20 cellular contexts compared by ENCODE assay signal in genomic region chr12:4323400-4323799, GRCh38. TPM values are rescaled to one million over a fixed set of nuclear protein-coding genes. Genes with fewer than 3 reads are reported as not detected.
DNase-seq lines count a peak whose midpoint lies in the region; ATAC-seq, FAIRE-seq and TF ChIP-seq lines count a peak whose summit lies in the region.
"Had no signal": no experiment of that assay in that cellular context is flagged by ENCODE, and none has a peak within 500 bp of the region (broad histone marks: within the 10 kb centered on the region; RNA-seq: fewer than 3 reads in every experiment).

No MANE protein-coding gene starts in this region.

- TF ChIP-seq POLR2A in HepG2 (IDR thresholded peaks at IDR 0.05; ENCODE audit: insufficient read depth in 1 of 2, low read depth in 2 of 2, low read length in 2 of 2): no peak

- BruUV-seq in HepG2 (replicated peaks; lab: Mats Ljungman, UMichigan): no TSS peak

- no peaks in the 10 kb centered on the region for H3K27me3 Mint-ChIP-seq in memory B cell

- peaks cover 19 to 68% (median 29%) of the 10 kb centered on the region in 10 experiments for H3K4me1 ChIP-seq in BLaER1 treated with 17β-estradiol and CSF1 and Interleukin-3, amounts not matched to agents 10 nM and 100 nM
- H3K4me1 ChIP-seq in HepG2 (ENCODE audit: insufficient read depth, low read length): peaks cover 25% of the 10 kb centered on the region
- H3K4me1 ChIP-seq: prostate gland had no signal

- no peaks in the 10 kb centered on the region for H3K9me3 Mint-ChIP-seq in memory B cell
- H3K9me3 Mint-ChIP-seq: CD8-positive, alpha-beta T cell had no signal

- no peak for TF ChIP-seq EP300 in HepG2 (IDR thresholded peaks at IDR 0.05; ENCODE audit: low read depth in 2 of 2, low read length in 2 of 2)
- TF ChIP-seq EP300 in HepG2 (CRISPR knock-in tag; IDR thresholded peaks at IDR 0.05; ENCODE audit: borderline replicate concordance): no peak

- peaks cover 2% of the 10 kb centered on the region for H3K36me3 Mint-ChIP-seq in memory B cell

- H3K9me3 ChIP-seq in BLaER1 treated with 17β-estradiol and CSF1 and Interleukin-3, amounts not matched to agents 10 nM and 100 nM (replicated peaks in 1 of 11): no peaks in the 10 kb centered on the region
- H3K9me3 ChIP-seq in HepG2 (ENCODE audit: low read length): no peaks in the 10 kb centered on the region
- H3K9me3 ChIP-seq: esophagus muscularis mucosa, heart right ventricle, prostate gland, thyroid gland had no signal

- DNase-seq in GM06990 (ENCODE audit: extremely low read depth, insufficient read length) (no peak), SK-MEL-5 (ENCODE audit: low read depth, low spot score) (peak; percentile 37), memory B cell (ENCODE audit: low spot score in 2 of 2) (no peak), islet precursor cell (no peak), HepG2 (ENCODE audit: low spot score) (no peak), D721Med (ENCODE audit: insufficient read length, low spot score) (no peak)
- DNase-seq in central memory CD4-positive, alpha-beta T cell: no peak
- DNase-seq: activated CD8-positive, alpha-beta memory T cell treated with anti-CD3 and anti-CD28 coated beads, Interleukin-2, amount 50 U/mL, for 4 hours; amniotic stem cell; CD8-positive, alpha-beta T cell; cortex of kidney; heart right ventricle; NCI-H1092; thyroid gland had no signal

- POLR2A ChIA-PET in HepG2 (lab: Yijun Ruan, JAX): no interaction called here

- no peaks in the 10 kb centered on the region for H3K27me3 ChIP-seq in BLaER1 treated with 17β-estradiol and CSF1 and Interleukin-3, amounts not matched to agents 10 nM and 100 nM
- H3K27me3 ChIP-seq in GM06990 (replicated peaks; ENCODE audit: control insufficient read depth, insufficient read depth, low read length): no peaks in the 10 kb centered on the region
- no peaks in the 10 kb centered on the region; a peak in 1 of 5 replicates for H3K27me3 ChIP-seq in HepG2 (ENCODE audit: control insufficient read depth in 1 of 2, insufficient read depth in 2 of 2, low read length in 2 of 2)
- H3K27me3 ChIP-seq: esophagus muscularis mucosa, heart right ventricle, thyroid gland had no signal

- no peak for TF ChIP-seq RAD21 in HepG2 (CRISPR knock-in tag; IDR thresholded peaks at IDR 0.05)

- FAIRE-seq in HepG2 (lab: Jason Lieb, UNC): no peak
- no peak for FAIRE-seq in D721Med (lab: Jason Lieb, UNC)

- peaks cover 18% of the 10 kb centered on the region for H3K79me2 ChIP-seq in HepG2 (ENCODE audit: insufficient read depth, low read length)

- H4K20me1 ChIP-seq in BLaER1 treated with 17β-estradiol and CSF1 and Interleukin-3, amounts not matched to agents 10 nM and 100 nM: peaks cover 16 to 68% (median 50%) of the 10 kb centered on the region in 11 experiments; a peak in 20 of 22 replicates
- no peaks in the 10 kb centered on the region for H4K20me1 ChIP-seq in HepG2 (ENCODE audit: insufficient read depth, low read length)

- H3K36me3 ChIP-seq in BLaER1 treated with 17β-estradiol and CSF1 and Interleukin-3, amounts not matched to agents 10 nM and 100 nM: peaks cover 11 to 38% (median 23%) of the 10 kb centered on the region in 11 experiments
- peaks cover 2% of the 10 kb centered on the region for H3K36me3 ChIP-seq in GM06990 (ENCODE audit: control insufficient read depth, insufficient read depth, low read length)
- no peaks in the 10 kb centered on the region for H3K36me3 ChIP-seq in HepG2 (replicated peaks in 1 of 2; ENCODE audit: control insufficient read depth in 1 of 2, insufficient read depth in 2 of 2, low read length in 2 of 2)
- H3K36me3 ChIP-seq: esophagus muscularis mucosa, prostate gland, thyroid gland had no signal

- no peak for TF ChIP-seq CTCF in GM06990 (IDR thresholded peaks at IDR 0.05; ENCODE audit: insufficient read depth, low read length, poor library complexity, severe bottlenecking)
- no peak for TF ChIP-seq CTCF in HepG2 (CRISPR knock-in tag; IDR thresholded peaks at IDR 0.05)
- no peak for TF ChIP-seq CTCF in D721Med (IDR thresholded peaks at IDR 0.05; ENCODE audit: insufficient read depth, missing control alignments)

- ATAC-seq in memory B cell (ENCODE audit: low read depth) (no peak), HepG2 (no peak)
- ATAC-seq: CD8-positive, alpha-beta T cell; heart right ventricle had no signal

- H3K9ac ChIP-seq in BLaER1 treated with 17β-estradiol and CSF1 and Interleukin-3, amounts not matched to agents 10 nM and 100 nM: peak overlapping the region in 3 of 11 experiments; percentile 4 to 89 (median 88); a peak in 2 of 22 replicates
- no peak overlapping the region for H3K9ac ChIP-seq in HepG2 (ENCODE audit: insufficient read depth, low read depth, low read length)

- peak overlapping the region in 4 of 10 experiments; percentile 34 to 99 (median 86); a peak in 8 of 20 replicates for H3K4me3 ChIP-seq in BLaER1 treated with 17β-estradiol and CSF1 and Interleukin-3, amounts not matched to agents 10 nM and 100 nM
- H3K4me3 ChIP-seq in GM06990 (replicated peaks; ENCODE audit: low read depth, low read length) (peak overlapping the region; percentile 68), HepG2 (replicated peaks in 1 of 3; ENCODE audit: insufficient read depth in 1 of 3, low read depth in 2 of 3, low read length in 3 of 3) (no peak overlapping the region)
- H3K4me3 ChIP-seq: esophagus muscularis mucosa, heart right ventricle, prostate gland, SK-N-MC, thyroid gland had no signal

- no peak overlapping the region for H2AFZ ChIP-seq in HepG2 (ENCODE audit: low read length)

- peak overlapping the region; percentile 50 for H3K27ac Mint-ChIP-seq in memory B cell
- H3K27ac Mint-ChIP-seq: CD8-positive, alpha-beta T cell had no signal

- peak overlapping the region; percentile 43 for H3K4me3 Mint-ChIP-seq in memory B cell
- H3K4me3 Mint-ChIP-seq: CD8-positive, alpha-beta T cell had no signal

- 98% methylated on average over 4 of the region's 4 CpGs for WGBS in HepG2 (ENCODE audit: low lambda C conversion rate)

- H3K27ac ChIP-seq in BLaER1 treated with 17β-estradiol and CSF1 and Interleukin-3, amounts not matched to agents 10 nM and 100 nM: peak overlapping the region in 3 of 11 experiments; percentile 24 to 40 (median 30); a peak in 5 of 22 replicates
- H3K27ac ChIP-seq in HepG2 (ENCODE audit: extremely low read length, insufficient read depth, low read length): no peak overlapping the region
- H3K27ac ChIP-seq: esophagus muscularis mucosa, prostate gland, SK-N-MC, thyroid gland, VCaP had no signal

- H3K4me1 Mint-ChIP-seq in memory B cell: peaks cover 16% of the 10 kb centered on the region

- in situ Hi-C loops in SK-MEL-5 (cut with HindIII; ENCODE audit: low pct_unique_long_range_greater_than_20kb, low sequenced_read_pairs): no loop called here
- in situ Hi-C loops in HepG2 (cut with HindIII; ENCODE audit: extremely low pct_ligation_motif_present, low pct_unique_long_range_greater_than_20kb): no loop called here

- intact Hi-C loops in HepG2 (cut with micrococcal nuclease; ENCODE audit: unreplicated experiment): no loop called here

- CTCF ChIA-PET in HepG2 (lab: Yijun Ruan, JAX; ENCODE audit: low intra/inter-chr PET ratio, low total read pairs): no interaction called here

- H3K4me2 ChIP-seq in BLaER1 treated with 17β-estradiol and CSF1 and Interleukin-3, amounts not matched to agents 10 nM and 100 nM: peak overlapping the region; percentile 78 to 97 (median 87)
- no peak overlapping the region for H3K4me2 ChIP-seq in HepG2 (ENCODE audit: low read depth, low read length)

RNA-seq across cellular contexts. Expression of gene TIGAR, which starts 2.4 kb away (rescaled TPM):
- 32.7 and 46.7 TPM in 2 replicates for total RNA-seq in SK-MEL-5 (2014; rRNA removed; shearing (Covaris generic))
- polyA plus RNA-seq in SK-MEL-5 (2015; cell fraction: cytosol; rRNA removed): 32.7 and 37.6 TPM in 2 replicates
- 14.8 and 15.8 TPM in 2 replicates for polyA plus RNA-seq in SK-MEL-5 (2015; cell fraction: nucleus; rRNA removed)
- 21.8 and 41.3 TPM in 2 replicates for total RNA-seq in HepG2 (2016; rRNA removed; fragmentation: Illumina TruSeq; extraction: Trizol)
- 3.2 and 3.9 TPM in 2 replicates for total RNA-seq in HepG2 (2016; cell fraction: cytosol; rRNA removed; fragmentation: Illumina TruSeq; extraction: Trizol; ENCODE audit: low read depth)
- total RNA-seq in HepG2 (2016; cell fraction: insoluble cytoplasmic fraction; rRNA removed; fragmentation: Illumina TruSeq; extraction: Trizol): 19.7 and 41.8 TPM in 2 replicates
- 7.2 and 8.4 TPM in 2 replicates for total RNA-seq in HepG2 (2016; cell fraction: membrane; rRNA removed; fragmentation: Illumina TruSeq; extraction: Trizol)
- total RNA-seq in HepG2 (2016; cell fraction: nucleus; rRNA removed; fragmentation: Illumina TruSeq; extraction: Trizol): 8.8 and 9.1 TPM in 2 replicates
- polyA plus RNA-seq in HepG2 (2011; rRNA removed): 2.6 and 3.2 TPM in 2 replicates
- 1.2 and 2.6 TPM in 2 replicates for polyA plus RNA-seq in HepG2 (2011; cell fraction: cytosol; rRNA removed)
- polyA plus RNA-seq in HepG2 (2011; cell fraction: nucleus; rRNA removed): 0.39 and 0.83 TPM in 2 replicates
- 3.9 and 5.6 TPM in 2 replicates for polyA plus RNA-seq in HepG2 (2012)
- polyA plus RNA-seq in HepG2 (2016; cell fraction: cytosol; fragmentation: Illumina TruSeq; extraction: Trizol; ENCODE audit: low read depth): 3.0 and 3.7 TPM in 2 replicates
- polyA plus RNA-seq in HepG2 (2016; cell fraction: insoluble cytoplasmic fraction; fragmentation: Illumina TruSeq; extraction: Trizol; ENCODE audit: low read depth): 43.8 and 46.1 TPM in 2 replicates
- 5.4 and 6.3 TPM in 2 replicates for polyA plus RNA-seq in HepG2 (2016; cell fraction: membrane; fragmentation: Illumina TruSeq; extraction: Trizol; ENCODE audit: low read depth)
- polyA plus RNA-seq in HepG2 (2016; cell fraction: nucleus; fragmentation: Illumina TruSeq; extraction: Trizol; ENCODE audit: insufficient read depth, low read depth): 14.8 and 16.6 TPM in 2 replicates
- 0.30 and 1.3 TPM in 2 replicates for polyA minus RNA-seq in HepG2 (2011; rRNA and poly(A)+ RNA removed; ENCODE audit: low replicate concordance)
- polyA minus RNA-seq in HepG2 (2011; cell fraction: cytosol; rRNA and poly(A)+ RNA removed): 2.0 and 2.2 TPM in 2 replicates
- 1.9 and 2.7 TPM in 2 replicates for polyA minus RNA-seq in HepG2 (2011; cell fraction: nucleus; rRNA and poly(A)+ RNA removed)

RNA-seq across cellular contexts. Expression of gene CCND2, which starts 49.8 kb away (rescaled TPM):
- total RNA-seq in SK-MEL-5 (2014; rRNA removed; shearing (Covaris generic)): 1.2 TPM in 2 replicates
- polyA plus RNA-seq in SK-MEL-5 (2015; cell fraction: cytosol; rRNA removed): 2.1 and 2.2 TPM in 2 replicates
- polyA plus RNA-seq in SK-MEL-5 (2015; cell fraction: nucleus; rRNA removed): 3.5 and 3.6 TPM in 2 replicates
- total RNA-seq in HepG2 (2016; rRNA removed; fragmentation: Illumina TruSeq; extraction: Trizol): 1.1 and 1.4 TPM in 2 replicates
- total RNA-seq in HepG2 (2016; cell fraction: cytosol; rRNA removed; fragmentation: Illumina TruSeq; extraction: Trizol; ENCODE audit: low read depth): 0.09 and 0.20 TPM in 2 replicates
- total RNA-seq in HepG2 (2016; cell fraction: insoluble cytoplasmic fraction; rRNA removed; fragmentation: Illumina TruSeq; extraction: Trizol): 1.1 and 1.3 TPM in 2 replicates
- 0.28 and 0.34 TPM in 2 replicates for total RNA-seq in HepG2 (2016; cell fraction: membrane; rRNA removed; fragmentation: Illumina TruSeq; extraction: Trizol)
- 1.3 and 1.4 TPM in 2 replicates for total RNA-seq in HepG2 (2016; cell fraction: nucleus; rRNA removed; fragmentation: Illumina TruSeq; extraction: Trizol)
- polyA plus RNA-seq in HepG2 (2011; rRNA removed): 0.61 and 0.90 TPM in 2 replicates
- 0.34 and 0.68 TPM in 2 replicates for polyA plus RNA-seq in HepG2 (2011; cell fraction: cytosol; rRNA removed)
- polyA plus RNA-seq in HepG2 (2011; cell fraction: nucleus; rRNA removed): 1.3 and 1.6 TPM in 2 replicates
- polyA plus RNA-seq in HepG2 (2012): 0.36 and 0.44 TPM in 2 replicates
- polyA plus RNA-seq in HepG2 (2016; cell fraction: cytosol; fragmentation: Illumina TruSeq; extraction: Trizol; ENCODE audit: low read depth): 0.06 and 0.07 TPM in 2 replicates
- 0.34 and 0.55 TPM in 2 replicates for polyA plus RNA-seq in HepG2 (2016; cell fraction: insoluble cytoplasmic fraction; fragmentation: Illumina TruSeq; extraction: Trizol; ENCODE audit: low read depth)
- polyA plus RNA-seq in HepG2 (2016; cell fraction: membrane; fragmentation: Illumina TruSeq; extraction: Trizol; ENCODE audit: low read depth): 0.05 and 0.07 TPM in 2 replicates
- 0.85 and 1.2 TPM in 2 replicates for polyA plus RNA-seq in HepG2 (2016; cell fraction: nucleus; fragmentation: Illumina TruSeq; extraction: Trizol; ENCODE audit: insufficient read depth, low read depth)
- 2.3 and 2.5 TPM in 2 replicates for polyA minus RNA-seq in HepG2 (2011; rRNA and poly(A)+ RNA removed; ENCODE audit: low replicate concordance)
- 1.4 and 2.3 TPM in 2 replicates for polyA minus RNA-seq in HepG2 (2011; cell fraction: cytosol; rRNA and poly(A)+ RNA removed)
- 1.3 and 2.0 TPM in 2 replicates for polyA minus RNA-seq in HepG2 (2011; cell fraction: nucleus; rRNA and poly(A)+ RNA removed)

RNA-seq across cellular contexts. Expression of gene FGF23, which starts 56.1 kb away (rescaled TPM):
- not detected in 2 replicates for total RNA-seq in SK-MEL-5 (2014; rRNA removed; shearing (Covaris generic))
- not detected in 2 replicates for polyA plus RNA-seq in SK-MEL-5 (2015; cell fraction: cytosol; rRNA removed)
- not detected in 2 replicates for polyA plus RNA-seq in SK-MEL-5 (2015; cell fraction: nucleus; rRNA removed)
- total RNA-seq in HepG2 (2016; rRNA removed; fragmentation: Illumina TruSeq; extraction: Trizol): not detected in 2 replicates
- total RNA-seq in HepG2 (2016; cell fraction: cytosol; rRNA removed; fragmentation: Illumina TruSeq; extraction: Trizol; ENCODE audit: low read depth): not detected in 2 replicates
- total RNA-seq in HepG2 (2016; cell fraction: insoluble cytoplasmic fraction; rRNA removed; fragmentation: Illumina TruSeq; extraction: Trizol): not detected in 2 replicates
- not detected in 2 replicates for total RNA-seq in HepG2 (2016; cell fraction: membrane; rRNA removed; fragmentation: Illumina TruSeq; extraction: Trizol)
- not detected in 2 replicates for total RNA-seq in HepG2 (2016; cell fraction: nucleus; rRNA removed; fragmentation: Illumina TruSeq; extraction: Trizol)
- not detected in 2 replicates for polyA plus RNA-seq in HepG2 (2011; rRNA removed)
- 0.01 TPM in 1 of 2 replicates, not detected in the other for polyA plus RNA-seq in HepG2 (2011; cell fraction: cytosol; rRNA removed)
- polyA plus RNA-seq in HepG2 (2011; cell fraction: nucleus; rRNA removed): not detected in 2 replicates
- not detected in 2 replicates for polyA plus RNA-seq in HepG2 (2012)
- polyA plus RNA-seq in HepG2 (2016; cell fraction: cytosol; fragmentation: Illumina TruSeq; extraction: Trizol; ENCODE audit: low read depth): not detected in 2 replicates
- polyA plus RNA-seq in HepG2 (2016; cell fraction: insoluble cytoplasmic fraction; fragmentation: Illumina TruSeq; extraction: Trizol; ENCODE audit: low read depth): not detected in 2 replicates
- not detected in 2 replicates for polyA plus RNA-seq in HepG2 (2016; cell fraction: membrane; fragmentation: Illumina TruSeq; extraction: Trizol; ENCODE audit: low read depth)
- polyA plus RNA-seq in HepG2 (2016; cell fraction: nucleus; fragmentation: Illumina TruSeq; extraction: Trizol; ENCODE audit: insufficient read depth, low read depth): not detected in 2 replicates
- polyA minus RNA-seq in HepG2 (2011; rRNA and poly(A)+ RNA removed; ENCODE audit: low replicate concordance): not detected in 2 replicates
- not detected in 2 replicates for polyA minus RNA-seq in HepG2 (2011; cell fraction: cytosol; rRNA and poly(A)+ RNA removed)
- polyA minus RNA-seq in HepG2 (2011; cell fraction: nucleus; rRNA and poly(A)+ RNA removed): not detected in 2 replicates
- total RNA-seq: CD8-positive, alpha-beta T cell; esophagus muscularis mucosa; HT1080; prostate gland; thyroid gland had no signal
